Comparison of ENCODE assay signal across 11 cellular contexts in genomic region chr20:63692436-63693078, GRCh38. TPM values are rescaled to one million over a fixed set of nuclear protein-coding genes. Genes with fewer than 3 reads are reported as not detected.
A peak's percentile ranks its signal among the peaks of the same experiment; 100 is the strongest.
DNase-seq lines count a peak whose midpoint lies in the region; ATAC-seq lines count a peak whose summit lies in the region.
"Had no signal": no experiment of that assay in that cellular context is flagged by ENCODE, and none has a peak within 500 bp of the region (broad histone marks: within the 10 kb centered on the region; RNA-seq: fewer than 3 reads in every experiment).

No MANE protein-coding gene starts in this region.

- ATAC-seq in activated CD4-positive, alpha-beta T cell treated with anti-CD3 and anti-CD28 coated beads for 36 hours = no peak
- ATAC-seq in left ventricle myocardium superior = no peak

- H3K4me1 ChIP-seq in thymus (ENCODE audit: control insufficient read depth, insufficient read depth, low read length) = peaks cover 15% of the 10 kb centered on the region

- no peaks in the 10 kb centered on the region for H3K9me3 Mint-ChIP-seq in activated CD4-positive, alpha-beta T cell treated with anti-CD3 and anti-CD28 coated beads for 36 hours (ENCODE audit: low read depth)

- H3K4me3 Mint-ChIP-seq in activated CD4-positive, alpha-beta T cell treated with anti-CD3 and anti-CD28 coated beads for 36 hours = no peak overlapping the region

- H3K27ac Mint-ChIP-seq in activated CD4-positive, alpha-beta T cell treated with anti-CD3 and anti-CD28 coated beads for 36 hours = no peak overlapping the region

- peak; percentile 6 for DNase-seq in activated CD4-positive, alpha-beta T cell treated with anti-CD3 and anti-CD28 coated beads for 36 hours
- DNase-seq in activated CD4-positive, alpha-beta T cell treated with anti-CD3 and anti-CD28 coated beads for 48 hours = no peak
- peak; percentile 34 for DNase-seq in SK-MEL-5 (ENCODE audit: low read depth, low spot score)
- DNase-seq in left ventricle myocardium superior = peak; percentile 40
- DNase-seq in NK-92 treated with Interleukin-12 subunit alpha and Interleukin-12 subunit beta, amount 100 ng/mL, for 24 hours (lab: John Stamatoyannopoulos, UW) = no peak
- no peak for DNase-seq in NCI-H345 treated with DMSO at 0.1 percent for 48 hours (lab: John Stamatoyannopoulos, UW; ENCODE audit: unreplicated experiment)
- no peak for DNase-seq in activated CD8-positive, alpha-beta memory T cell treated with anti-CD3 and anti-CD28 coated beads, Interleukin-2, amount 50 U/mL, for 48 hours
- DNase-seq: BE2C, NCI-H1092 treated with DMSO at 0.1 percent for 48 hours had no signal

- no peak overlapping the region for H3K4me3 ChIP-seq in thymus (ENCODE audit: low read length)
- H3K4me3 ChIP-seq: SJSA1 had no signal

- CTCF ChIA-PET in activated CD4-positive, alpha-beta T cell treated with anti-CD3 and anti-CD28 coated beads for 36 hours (lab: Charles Lee) = no interaction called here

- intact Hi-C loops in activated CD4-positive, alpha-beta T cell treated with anti-CD3 and anti-CD28 coated beads for 36 hours (cut with DNase I, micrococcal nuclease) = no loop called here
- intact Hi-C loops in left ventricle myocardium superior (cut with micrococcal nuclease) = no loop called here

- H3K4me1 Mint-ChIP-seq in activated CD4-positive, alpha-beta T cell treated with anti-CD3 and anti-CD28 coated beads for 36 hours = peaks cover 10% of the 10 kb centered on the region

- no peaks in the 10 kb centered on the region for H3K9me3 ChIP-seq in thymus (ENCODE audit: control insufficient read depth)
- H3K9me3 ChIP-seq: BE2C, SJSA1 had no signal

- H3K27me3 ChIP-seq in thymus (ENCODE audit: control insufficient read depth, insufficient read depth) = no peaks in the 10 kb centered on the region
- H3K27me3 ChIP-seq: BE2C, SJSA1 had no signal

- peak overlapping the region; percentile 11 for H3K27ac ChIP-seq in thymus (ENCODE audit: low read depth)
- H3K27ac ChIP-seq: SJSA1 had no signal

- WGBS in thymus = 95% methylated on average over 20 of the region's 20 CpGs

- no peaks in the 10 kb centered on the region for H3K27me3 Mint-ChIP-seq in activated CD4-positive, alpha-beta T cell treated with anti-CD3 and anti-CD28 coated beads for 36 hours

- POLR2A ChIA-PET in activated CD4-positive, alpha-beta T cell treated with anti-CD3 and anti-CD28 coated beads for 36 hours (lab: Charles Lee) = no interaction called here

- H3K36me3 ChIP-seq in thymus (ENCODE audit: control insufficient read depth, insufficient read depth) = peaks cover 26% of the 10 kb centered on the region
- H3K36me3 ChIP-seq: BE2C had no signal

- H3K36me3 Mint-ChIP-seq in activated CD4-positive, alpha-beta T cell treated with anti-CD3 and anti-CD28 coated beads for 36 hours (ENCODE audit: low read depth) = peaks cover 15% of the 10 kb centered on the region

- in situ Hi-C loops in SK-MEL-5 (cut with HindIII; ENCODE audit: low pct_unique_long_range_greater_than_20kb, low sequenced_read_pairs) = no loop called here

RNA-seq across cellular contexts. Expression of gene TNFRSF6B, which starts 3.9 kb away (rescaled TPM):
- 1 to 10 TPM in 1 of 2 experiments, under 1 TPM in 1; 0.21 to 1.7 TPM for total RNA-seq in activated CD4-positive, alpha-beta T cell treated with anti-CD3 and anti-CD28 coated beads for 36 hours
- total RNA-seq in SK-MEL-5 (2014; rRNA removed; shearing (Covaris generic)) = 1.5 and 1.6 TPM in 2 replicates
- polyA plus RNA-seq in SK-MEL-5 (2015; cell fraction: cytosol; rRNA removed) = 4.7 and 4.8 TPM in 2 replicates
- 21.1 and 25.0 TPM in 2 replicates for polyA plus RNA-seq in SK-MEL-5 (2015; cell fraction: nucleus; rRNA removed)
- total RNA-seq in left ventricle myocardium superior = 0.64 TPM
- 34.7 TPM for polyA plus RNA-seq in thymus

RNA-seq across cellular contexts. Expression of gene ARFRP1, which starts 15.2 kb away (rescaled TPM):
- 10 to 100 TPM; 36.4 to 52.0 TPM for total RNA-seq in activated CD4-positive, alpha-beta T cell treated with anti-CD3 and anti-CD28 coated beads for 36 hours
- 18.9 and 25.5 TPM in 2 replicates for total RNA-seq in SK-MEL-5 (2014; rRNA removed; shearing (Covaris generic))
- 29.1 and 32.7 TPM in 2 replicates for polyA plus RNA-seq in SK-MEL-5 (2015; cell fraction: cytosol; rRNA removed)
- 79.2 and 108 TPM in 2 replicates for polyA plus RNA-seq in SK-MEL-5 (2015; cell fraction: nucleus; rRNA removed)
- 46.5 TPM for total RNA-seq in left ventricle myocardium superior
- 94.0 TPM for polyA plus RNA-seq in thymus

RNA-seq across cellular contexts. Expression of gene ZGPAT, which starts 15.3 kb away (rescaled TPM):
- total RNA-seq in activated CD4-positive, alpha-beta T cell treated with anti-CD3 and anti-CD28 coated beads for 36 hours = 10 to 100 TPM; 15.3 to 21.9 TPM
- 23.4 and 24.4 TPM in 2 replicates for total RNA-seq in SK-MEL-5 (2014; rRNA removed; shearing (Covaris generic))
- polyA plus RNA-seq in SK-MEL-5 (2015; cell fraction: cytosol; rRNA removed) = 25.2 and 29.8 TPM in 2 replicates
- 111 and 115 TPM in 2 replicates for polyA plus RNA-seq in SK-MEL-5 (2015; cell fraction: nucleus; rRNA removed)
- 16.2 TPM for total RNA-seq in left ventricle myocardium superior
- 66.6 TPM for polyA plus RNA-seq in thymus

RNA-seq across cellular contexts. Expression of gene RTEL1, which starts 34.4 kb away (rescaled TPM):
- total RNA-seq in activated CD4-positive, alpha-beta T cell treated with anti-CD3 and anti-CD28 coated beads for 36 hours = 10 to 100 TPM; 44.5 to 44.7 TPM
- 8.4 and 12.5 TPM in 2 replicates for total RNA-seq in SK-MEL-5 (2014; rRNA removed; shearing (Covaris generic))
- polyA plus RNA-seq in SK-MEL-5 (2015; cell fraction: cytosol; rRNA removed) = 15.2 and 16.2 TPM in 2 replicates
- polyA plus RNA-seq in SK-MEL-5 (2015; cell fraction: nucleus; rRNA removed) = 62.5 and 121 TPM in 2 replicates
- total RNA-seq in left ventricle myocardium superior = 9.9 TPM
- 18.8 TPM for polyA plus RNA-seq in thymus

RNA-seq across cellular contexts. Expression of gene STMN3, which starts 39.3 kb away (rescaled TPM):
- 10 to 100 TPM; 15.4 to 17.6 TPM for total RNA-seq in activated CD4-positive, alpha-beta T cell treated with anti-CD3 and anti-CD28 coated beads for 36 hours
- 34.2 TPM in 2 replicates for total RNA-seq in SK-MEL-5 (2014; rRNA removed; shearing (Covaris generic))
- polyA plus RNA-seq in SK-MEL-5 (2015; cell fraction: cytosol; rRNA removed) = 39.0 and 43.4 TPM in 2 replicates
- 32.7 and 34.1 TPM in 2 replicates for polyA plus RNA-seq in SK-MEL-5 (2015; cell fraction: nucleus; rRNA removed)
- total RNA-seq in left ventricle myocardium superior = 5.5 TPM
- 77.9 TPM for polyA plus RNA-seq in thymus

Comparison
In these comparisons a context has a peak if more than half of its experiments do, and no peak if none do; other contexts are left out.
1. DNase-seq: peak in activated CD4-positive, alpha-beta T cell treated with anti-CD3 and anti-CD28 coated beads for 36 hours (single experiment), SK-MEL-5 (single experiment) and left ventricle myocardium superior (single experiment); none in activated CD4-positive, alpha-beta T cell treated with anti-CD3 and anti-CD28 coated beads for 48 hours (single experiment), NK-92 treated with Interleukin-12 subunit alpha and Interleukin-12 subunit beta, amount 100 ng/mL, for 24 hours (single experiment), NCI-H345 treated with DMSO at 0.1 percent for 48 hours (single experiment) and activated CD8-positive, alpha-beta memory T cell treated with anti-CD3 and anti-CD28 coated beads, Interleukin-2, amount 50 U/mL, for 48 hours (single experiment).